Comparison of ENCODE assay signal across 8 cellular contexts in genomic region chr19:55624109-55625003, GRCh38. TPM values are rescaled to one million over a fixed set of nuclear protein-coding genes. Genes with fewer than 3 reads are reported as not detected.
DNase-seq lines count a peak whose midpoint lies in the region; ATAC-seq lines count a peak whose summit lies in the region.

Gene ZNF784 (minus strand): TSS chr19:55624566. CDS start chr19:55624561, 5 bp downstream.

- ATAC-seq in HG03280 (IDR thresholded peaks at IDR 0.05; ENCODE audit: unreplicated experiment) (peak; percentile 64), GM18519 (IDR thresholded peaks at IDR 0.05; ENCODE audit: low FRiP score, unreplicated experiment) (no peak)

- H3K4me3 ChIP-seq in GM08714 (ENCODE audit: low read length), result peak within 1 kb of the TSS; percentile 60

- DNase-seq in NCI-H460 (ENCODE audit: extremely low read depth, low read depth) (peak; percentile 82), cerebellum (ENCODE audit: low spot score) (peak; percentile 95), kidney glomerular epithelial cell (lab: John Stamatoyannopoulos, UW) (peak; percentile 75)
- DNase-seq in activated CD4-positive, alpha-beta T cell treated with anti-CD3 and anti-CD28 coated beads for 24 hours (ENCODE audit: low read depth in 2 of 2), result peak; percentile 91 to 96
- peak; percentile 90 to 92 for DNase-seq in stimulated activated CD4-positive, alpha-beta T cell treated with anti-CD3 and anti-CD28 coated beads, Interleukin-15, amount 100 ng/mL, for 1 hour (ENCODE audit: low read depth in 1 of 2, low spot score in 1 of 2)

RNA-seq across cellular contexts. Expression of gene ZNF784, which starts in this region (rescaled TPM):
- 2.1 and 2.2 TPM in 2 replicates for total RNA-seq in NCI-H460 (2014; rRNA removed; shearing (Covaris generic))
- 10.8 and 12.1 TPM in 2 replicates for polyA plus RNA-seq in NCI-H460 (2014; cell fraction: nucleus; rRNA removed)
- 3.6 TPM for total RNA-seq in cerebellum
